ENCODE assay signal across 37 cellular contexts in genomic region chr9:79684059-79684458, GRCh38.
"Had no signal": no experiment of that assay in that cellular context is flagged by ENCODE, and none has a peak within 500 bp of the region (broad histone marks: within the 10 kb centered on the region; RNA-seq: fewer than 3 reads in every experiment).

No MANE protein-coding gene starts in this region.

- DNase-seq: activated CD4-positive, alpha-beta memory T cell treated with anti-CD3 and anti-CD28 coated beads, Interleukin-2, amount 10 ng/mL, durations not matched to agents 7 days and 5 days; activated CD4-positive, alpha-beta T cell treated with anti-CD3 and anti-CD28 coated beads for 1 hour; activated CD4-positive, alpha-beta T cell treated with anti-CD3 and anti-CD28 coated beads for 48 hours; activated CD4-positive, CD25-positive, alpha-beta regulatory T cell; activated CD8-positive, alpha-beta memory T cell treated with anti-CD3 and anti-CD28 coated beads for 24 hours; activated CD8-positive, alpha-beta memory T cell treated with anti-CD3 and anti-CD28 coated beads, Interleukin-2, amount 10 ng/mL, durations not matched to agents 7 days and 5 days; activated CD8-positive, alpha-beta memory T cell treated with anti-CD3 and anti-CD28 coated beads, Interleukin-2, amount 50 U/mL, for 48 hours; activated effector memory CD4-positive, alpha-beta T cell treated with anti-CD3 and anti-CD28 coated beads, Interleukin-2, amount 50 U/mL, for 16 hours; activated naive CD4-positive, alpha-beta T cell; activated naive CD8-positive, alpha-beta T cell treated with anti-CD3 and anti-CD28 coated beads, Interleukin-2, amount 10 ng/mL, durations not matched to agents 7 days and 5 days; activated T-cell treated with anti-CD3 and anti-CD28 coated beads, Interleukin-2, amount 50 U/mL, for 1 hour; activated T-cell treated with anti-CD3 and anti-CD28 coated beads, Interleukin-2, amount 50 U/mL, for 72 hours; body of pancreas; Kasumi-1; KG1; NCI-H1048; NCI-H1436; NCI-H1694; NCI-H1930; NCI-H2081 treated with DMSO at 0.1 percent for 48 hours; NCI-H226; NCI-H446 treated with DMSO at 0.1 percent for 48 hours; NCI-H524; NCI-H82; SHP77; SW 1271; T-helper 1 cell; T-helper 2 cell; T-helper 9 cell had no signal

- H3K4me1 ChIP-seq: breast epithelium had no signal

- ATAC-seq: activated CD8-positive, alpha-beta memory T cell treated with anti-CD3 and anti-CD28 coated beads, Interleukin-2, amount 10 ng/mL, durations not matched to agents 7 days and 5 days; activated T-cell treated with anti-CD3 and anti-CD28 coated beads, Interleukin-2, amount 50 U/mL, for 72 hours; activated T-helper 17 cell treated with anti-CD3 and anti-CD28 coated beads, Interleukin-2, amount 50 U/mL, for 72 hours; body of pancreas; Panc1 had no signal

- H3K36me3 ChIP-seq: ascending aorta, breast epithelium, MG63 had no signal

- H3K9me3 ChIP-seq: ascending aorta, body of pancreas, breast epithelium, MG63, SJCRH30 had no signal

- H3K27ac ChIP-seq: ascending aorta, body of pancreas, SJCRH30, SK-N-MC, VCaP had no signal

- H3K4me3 ChIP-seq: ascending aorta, body of pancreas, breast epithelium, MG63, SJCRH30, SK-N-MC had no signal

- H3K27me3 ChIP-seq: ascending aorta, body of pancreas, breast epithelium, MG63, SJCRH30 had no signal
